Comparison of ENCODE assay signal across 16 cellular contexts in genomic region chr6:126040394-126040793, GRCh38. TPM values are rescaled to one million over a fixed set of nuclear protein-coding genes. Genes with fewer than 3 reads are reported as not detected.
DNase-seq lines count a peak whose midpoint lies in the region; ATAC-seq and TF ChIP-seq lines count a peak whose summit lies in the region.
"Had no signal": no experiment of that assay in that cellular context is flagged by ENCODE, and none has a peak within 500 bp of the region (broad histone marks: within the 10 kb centered on the region; RNA-seq: fewer than 3 reads in every experiment).

No MANE protein-coding gene starts in this region.

- 95% methylated on average over 4 of the region's 4 CpGs for whole genome bisulfite sequencing in mesenchymal stem cell
- WGBS in gastroesophageal sphincter (ENCODE audit: low coverage in 1 of 2), 2 donors: 47 to 87% methylated on average over 4 of the region's 4 CpGs

- H3K23ac ChIP-seq in mesenchymal stem cell (ENCODE audit: low read length in 2 of 2): no peak overlapping the region

- no peak overlapping the region for H3K18ac ChIP-seq in mesenchymal stem cell (ENCODE audit: low read depth in 1 of 2, low read length in 2 of 2)

- no peak overlapping the region for H4K8ac ChIP-seq in mesenchymal stem cell (ENCODE audit: low read length)

- TF ChIP-seq EP300 in gastroesophageal sphincter (IDR thresholded peaks at IDR 0.05): no peak

- H2BK5ac ChIP-seq in mesenchymal stem cell (ENCODE audit: low read depth, low read length, poor library complexity, severe bottlenecking): no peak overlapping the region

- H2BK15ac ChIP-seq in mesenchymal stem cell (ENCODE audit: low read depth, poor library complexity, severe bottlenecking): no peak overlapping the region

- no peak for ATAC-seq in Panc1
- ATAC-seq in upper lobe of right lung: no peak
- ATAC-seq in GM21381 (IDR thresholded peaks at IDR 0.05; ENCODE audit: unreplicated experiment): no peak
- ATAC-seq in gastroesophageal sphincter: no peak
- no peak for ATAC-seq in GM21515 (IDR thresholded peaks at IDR 0.05; ENCODE audit: unreplicated experiment)
- ATAC-seq: activated CD8-positive, alpha-beta memory T cell treated with anti-CD3 and anti-CD28 coated beads, Interleukin-2, amount 10 ng/mL, durations not matched to agents 7 days and 5 days; stimulated activated naive CD8-positive, alpha-beta T cell treated with anti-CD3 and anti-CD28 coated beads, Interleukin-15, amount 100 ng/mL, for 72 hours had no signal

- no peak overlapping the region for H2AFZ ChIP-seq in mesenchymal stem cell (ENCODE audit: low read depth, low read length)

- no peak overlapping the region for H2AK5ac ChIP-seq in mesenchymal stem cell (ENCODE audit: low read length, severe bottlenecking)

- no TSS peak for BruUV-seq in Panc1 (replicated peaks; lab: Mats Ljungman, UMichigan)

- H2BK120ac ChIP-seq in mesenchymal stem cell (ENCODE audit: low read depth, low read length): no peak overlapping the region

- H3K4me1 ChIP-seq in Panc1 (ENCODE audit: control insufficient read depth, insufficient read depth, low read length): peaks cover 5% of the 10 kb centered on the region; the same call in 1 of the 2 replicates
- no peaks in the 10 kb centered on the region for H3K4me1 ChIP-seq in mesenchymal stem cell (ENCODE audit: control insufficient read depth, insufficient read depth, low read depth, low read length)
- no peaks in the 10 kb centered on the region for H3K4me1 ChIP-seq in upper lobe of right lung
- peaks cover 0 to 38% (median 18%) of the 10 kb centered on the region in 3 donors for H3K4me1 ChIP-seq in gastroesophageal sphincter

- CTCF ChIA-PET in Panc1 (lab: Charles Lee): no interaction called here

- DNase-seq in Panc1 (ENCODE audit: low read depth, low spot score) (no peak), dermis blood vessel endothelial cell (peak; percentile 4), mesenchymal stem cell (no peak), upper lobe of right lung (no peak)
- DNase-seq: activated CD4-positive, alpha-beta T cell treated with anti-CD3 and anti-CD28 coated beads for 4 hours; activated CD8-positive, alpha-beta memory T cell treated with anti-CD3 and anti-CD28 coated beads, Interleukin-2, amount 10 ng/mL, durations not matched to agents 7 days and 5 days; central memory CD4-positive, alpha-beta T cell; effector CD4-positive, alpha-beta T cell; NCI-H1417 treated with DMSO at 0.1 percent for 48 hours; NCI-H2171 treated with DMSO at 0.1 percent for 48 hours; sigmoid colon; stimulated activated CD4-positive, alpha-beta T cell treated with anti-CD3 and anti-CD28 coated beads, Interleukin-1b, Interleukin-23, amount 100 ng/mL, for 48 hours; stimulated activated naive CD8-positive, alpha-beta T cell treated with anti-CD3 and anti-CD28 coated beads, Interleukin-15, amount 100 ng/mL, for 72 hours had no signal

- H3K9ac ChIP-seq in mesenchymal stem cell (ENCODE audit: low read length): peak overlapping the region; percentile 50

- H4K91ac ChIP-seq in mesenchymal stem cell (ENCODE audit: low read length): no peak overlapping the region

- peaks cover 6% of the 10 kb centered on the region; the same call in 1 of the 2 replicates for H3K36me3 ChIP-seq in Panc1 (ENCODE audit: control insufficient read depth, insufficient read depth, low read length)
- peaks cover 0 to 15% of the 10 kb centered on the region in 2 experiments for H3K36me3 ChIP-seq in mesenchymal stem cell (ENCODE audit: control insufficient read depth in 1 of 2, insufficient read depth in 2 of 2, low read depth in 1 of 2, low read length in 2 of 2)
- peaks cover 12% of the 10 kb centered on the region for H3K36me3 ChIP-seq in upper lobe of right lung
- H3K36me3 ChIP-seq in gastroesophageal sphincter: peaks cover 0 to 16% of the 10 kb centered on the region in 2 donors

- TF ChIP-seq POLR2A in gastroesophageal sphincter (IDR thresholded peaks at IDR 0.05): no peak

- H3K14ac ChIP-seq in mesenchymal stem cell (ENCODE audit: low read length in 2 of 2): no peak overlapping the region

- POLR2A ChIA-PET in Panc1 (lab: Charles Lee): no interaction called here

- H3K4ac ChIP-seq in mesenchymal stem cell (ENCODE audit: low read depth in 1 of 2, low read length in 2 of 2): no peak overlapping the region

- intact Hi-C loops in Panc1 (cut with micrococcal nuclease; ENCODE audit: unreplicated experiment) (no loop called here), upper lobe of right lung (cut with DNase I) (no loop called here)

- H3K9me3 ChIP-seq in Panc1 (ENCODE audit: control insufficient read depth, insufficient read depth, low read depth, low read length): no peaks in the 10 kb centered on the region
- H3K9me3 ChIP-seq in mesenchymal stem cell (ENCODE audit: control insufficient read depth, low read length): peaks cover 5% of the 10 kb centered on the region
- no peaks in the 10 kb centered on the region for H3K9me3 ChIP-seq in upper lobe of right lung
- peaks cover 0 to 8% (median 0%) of the 10 kb centered on the region in 3 donors for H3K9me3 ChIP-seq in gastroesophageal sphincter
- H3K9me3 ChIP-seq: sigmoid colon had no signal

- no peak overlapping the region for H2BK12ac ChIP-seq in mesenchymal stem cell (ENCODE audit: low read length in 2 of 2)

- TF ChIP-seq CTCF in Panc1 (IDR thresholded peaks at IDR 0.05) (no peak), upper lobe of right lung (IDR thresholded peaks at IDR 0.05) (no peak), gastroesophageal sphincter (IDR thresholded peaks at IDR 0.05) (no peak)

- H3K27ac ChIP-seq in Panc1 (ENCODE audit: low read length): peak overlapping the region; percentile 12; the same call in 1 of the 2 replicates
- peak overlapping the region; percentile 88 for H3K27ac ChIP-seq in mesenchymal stem cell (ENCODE audit: low read length, poor library complexity, severe bottlenecking)
- H3K27ac ChIP-seq in upper lobe of right lung: peak overlapping the region; percentile 45
- peak overlapping the region in 1 of 4 donors; percentile 46 for H3K27ac ChIP-seq in gastroesophageal sphincter

- peaks cover 7% of the 10 kb centered on the region for H3K79me1 ChIP-seq in mesenchymal stem cell (replicated peaks; ENCODE audit: low read length, poor library complexity, severe bottlenecking)

- no peak overlapping the region for H3K4me2 ChIP-seq in mesenchymal stem cell (ENCODE audit: low read length, poor library complexity, severe bottlenecking)

- no peak overlapping the region for H3K4me3 ChIP-seq in Panc1 (ENCODE audit: low read depth in 2 of 2, low read length in 2 of 2)
- H3K4me3 ChIP-seq in mesenchymal stem cell (ENCODE audit: insufficient read depth in 1 of 2, low read depth in 1 of 2, low read length in 2 of 2): peak overlapping the region in 1 of 2 experiments; percentile 4
- no peak overlapping the region for H3K4me3 ChIP-seq in upper lobe of right lung
- no peak overlapping the region for H3K4me3 ChIP-seq in gastroesophageal sphincter
- H3K4me3 ChIP-seq: sigmoid colon had no signal

- in situ Hi-C loops in Panc1 (cut with HindIII; ENCODE audit: low pct_unique_long_range_greater_than_20kb, low sequenced_read_pairs): no loop called here

- H3K27me3 ChIP-seq in Panc1 (ENCODE audit: control insufficient read depth, insufficient read depth, low read length) (no peaks in the 10 kb centered on the region), mesenchymal stem cell (ENCODE audit: control insufficient read depth in 1 of 2, insufficient read depth in 1 of 2, low read length in 2 of 2) (no peaks in the 10 kb centered on the region), upper lobe of right lung (no peaks in the 10 kb centered on the region), gastroesophageal sphincter (no peaks in the 10 kb centered on the region)
- H3K27me3 ChIP-seq: sigmoid colon had no signal

RNA-seq across cellular contexts. Expression of gene TRMT11, which starts 54.1 kb away (rescaled TPM):
- total RNA-seq in Panc1 (2021; ENCODE audit: unreplicated experiment): 34.3 TPM
- polyA plus RNA-seq in Panc1 (2012; ENCODE audit: insufficient read length): 13.4 TPM
- 17.1 and 18.0 TPM in 2 replicates for total RNA-seq in dermis blood vessel endothelial cell
- polyA plus RNA-seq in mesenchymal stem cell (2013, experiment 1 of 2): 9.7 TPM
- 9.9 TPM for polyA plus RNA-seq in mesenchymal stem cell (2013, experiment 2 of 2)
- total RNA-seq in upper lobe of right lung: 17.7 TPM
- 10 to 100 TPM; 13.3 to 49.7 (median 22.3) TPM for total RNA-seq in gastroesophageal sphincter
